19 cellular contexts compared by ENCODE assay signal in genomic region chr7:133186060-133186459, GRCh38.
DNase-seq lines count a peak whose midpoint lies in the region; ATAC-seq and TF ChIP-seq lines count a peak whose summit lies in the region.
"Had no signal": no experiment of that assay in that cellular context is flagged by ENCODE, and none has a peak within 500 bp of the region (broad histone marks: within the 10 kb centered on the region; RNA-seq: fewer than 3 reads in every experiment).

No MANE protein-coding gene starts in this region.

- H3K9ac ChIP-seq in MM.1S (ENCODE audit: low read length), result no peak overlapping the region

- no peaks in the 10 kb centered on the region for H3K79me2 ChIP-seq in MM.1S (ENCODE audit: low read length)

- no peak for DNase-seq in stimulated activated naive CD8-positive, alpha-beta T cell treated with anti-CD3 and anti-CD28 coated beads, Interleukin-15, amount 100 ng/mL, for 72 hours
- DNase-seq in stimulated activated naive CD8-positive, alpha-beta T cell treated with anti-CD3 and anti-CD28 coated beads, Interleukin-15, Interleukin-2, amounts not matched to agents 100 U/mL and 50 U/mL, for 24 hours, result no peak
- DNase-seq in MM.1S (peak; percentile 80), midbrain (lab: John Stamatoyannopoulos, UW) (no peak), EL (no peak)
- DNase-seq: CD4-positive, alpha-beta T cell; DMS153; H9; IMR-90; Karpas-422; NCI-H1105; NCI-H1694; NCI-H2081 treated with DMSO at 0.1 percent for 48 hours; NK-92 treated with Interleukin-12 subunit alpha and Interleukin-12 subunit beta, amount 100 ng/mL, for 24 hours had no signal

- H3K4me1 ChIP-seq in MM.1S (ENCODE audit: low read length), result peaks cover 20% of the 10 kb centered on the region

- TF ChIP-seq CTCF in MM.1S (IDR thresholded peaks at IDR 0.05; ENCODE audit: low read length), result no peak

- no peaks in the 10 kb centered on the region for H3K4me1 Mint-ChIP-seq in stimulated activated naive CD8-positive, alpha-beta T cell treated with anti-CD3 and anti-CD28 coated beads, Interleukin-15, amount 100 ng/mL, for 72 hours

- no peaks in the 10 kb centered on the region for H3F3A ChIP-seq in MM.1S (ENCODE audit: insufficient read depth, low read length)

- no peak overlapping the region for H3K4me3 Mint-ChIP-seq in stimulated activated naive CD8-positive, alpha-beta T cell treated with anti-CD3 and anti-CD28 coated beads, Interleukin-15, amount 100 ng/mL, for 72 hours
- H3K4me3 Mint-ChIP-seq: CD4-positive, alpha-beta T cell; H9 had no signal

- no peaks in the 10 kb centered on the region for H3K9me3 Mint-ChIP-seq in stimulated activated naive CD8-positive, alpha-beta T cell treated with anti-CD3 and anti-CD28 coated beads, Interleukin-15, amount 100 ng/mL, for 72 hours
- H3K9me3 Mint-ChIP-seq: CD4-positive, alpha-beta T cell; H9 had no signal

- no peaks in the 10 kb centered on the region for H3K27me3 ChIP-seq in MM.1S (replicated peaks; ENCODE audit: insufficient read depth, low read length)

- no peak overlapping the region for H3K4me2 ChIP-seq in MM.1S (ENCODE audit: low read depth, low read length)

- H3K27ac Mint-ChIP-seq in stimulated activated naive CD8-positive, alpha-beta T cell treated with anti-CD3 and anti-CD28 coated beads, Interleukin-15, amount 100 ng/mL, for 72 hours, result no peak overlapping the region
- H3K27ac Mint-ChIP-seq: CD4-positive, alpha-beta T cell; H9 had no signal

- no peaks in the 10 kb centered on the region for H3K9me2 ChIP-seq in MM.1S (replicated peaks; ENCODE audit: insufficient read depth, low read length)

- no peak overlapping the region for H3K4me3 ChIP-seq in MM.1S (ENCODE audit: low read length)

- peak; percentile 59 for ATAC-seq in stimulated activated naive CD8-positive, alpha-beta T cell treated with anti-CD3 and anti-CD28 coated beads, Interleukin-15, amount 100 ng/mL, for 72 hours
- no peak for ATAC-seq in stimulated activated naive CD8-positive, alpha-beta T cell treated with anti-CD3 and anti-CD28 coated beads, Interleukin-15, Interleukin-2, amounts not matched to agents 100 U/mL and 50 U/mL, for 24 hours
- ATAC-seq in HG03175 (IDR thresholded peaks at IDR 0.05; ENCODE audit: unreplicated experiment) (peak; percentile 63), GM21447 (IDR thresholded peaks at IDR 0.05; ENCODE audit: unreplicated experiment) (no peak), GM19463 (IDR thresholded peaks at IDR 0.05; ENCODE audit: unreplicated experiment) (no peak)
- ATAC-seq: Right ventricle myocardium inferior had no signal

- H2AFZ ChIP-seq in MM.1S (ENCODE audit: low read length), result no peak overlapping the region

- no peaks in the 10 kb centered on the region for H4K20me1 ChIP-seq in MM.1S (ENCODE audit: insufficient read depth, low read length)

- H3K36me3 ChIP-seq in MM.1S (replicated peaks; ENCODE audit: insufficient read depth, low read length), result no peaks in the 10 kb centered on the region

- no peaks in the 10 kb centered on the region for H3K27me3 Mint-ChIP-seq in stimulated activated naive CD8-positive, alpha-beta T cell treated with anti-CD3 and anti-CD28 coated beads, Interleukin-15, amount 100 ng/mL, for 72 hours

- H3K27ac ChIP-seq in MM.1S (ENCODE audit: low read length), result no peak overlapping the region; the same call in 1 of the 2 replicates
- H3K27ac ChIP-seq: HL-60 had no signal

- H3K9me3 ChIP-seq in MM.1S (replicated peaks; ENCODE audit: insufficient read depth, low read length), result no peaks in the 10 kb centered on the region

Comparison
In these comparisons a context has a peak if more than half of its experiments do, and no peak if none do; other contexts are left out.
1. ATAC-seq: peak in stimulated activated naive CD8-positive, alpha-beta T cell treated with anti-CD3 and anti-CD28 coated beads, Interleukin-15, amount 100 ng/mL, for 72 hours (single experiment) and HG03175 (single experiment); none in stimulated activated naive CD8-positive, alpha-beta T cell treated with anti-CD3 and anti-CD28 coated beads, Interleukin-15, Interleukin-2, amounts not matched to agents 100 U/mL and 50 U/mL, for 24 hours (single experiment), GM21447 (single experiment) and GM19463 (single experiment).